8 cellular contexts compared by ENCODE assay signal in genomic region chr16:68367034-68367433, GRCh38. TPM values are rescaled to one million over a fixed set of nuclear protein-coding genes. Genes with fewer than 3 reads are reported as not detected.
DNase-seq lines count a peak whose midpoint lies in the region; ATAC-seq, FAIRE-seq and TF ChIP-seq lines count a peak whose summit lies in the region.

No MANE protein-coding gene starts in this region.

- no peak overlapping the region for H3K27ac Mint-ChIP-seq in MCF 10A (ENCODE audit: low read depth, unreplicated experiment)

- peaks cover 5% of the 10 kb centered on the region for H3K4me1 Mint-ChIP-seq in MCF 10A (ENCODE audit: insufficient read depth, unreplicated experiment)

- no peak overlapping the region for H3K4me3 Mint-ChIP-seq in MCF 10A (ENCODE audit: unreplicated experiment)

- no peak overlapping the region for H3K4me3 ChIP-seq in breast epithelium

- peak; percentile 57 for DNase-seq in MCF 10A (ENCODE audit: unreplicated experiment)
- DNase-seq in breast epithelium (ENCODE audit: low spot score in 2 of 2) = no peak
- DNase-seq in NCI-H2196 treated with DMSO at 0.1 percent for 48 hours (lab: John Stamatoyannopoulos, UW; ENCODE audit: unreplicated experiment) = peak; percentile 10
- peak; percentile 27 for DNase-seq in activated gamma-delta T cell treated with anti-CD3 and anti-CD28 coated beads, Interleukin-2, amount 50 U/mL, for 16 hours (ENCODE audit: low read depth)
- DNase-seq in iris pigment epithelial cell (ENCODE audit: low read depth) = peak; percentile 39
- peak; percentile 38 for DNase-seq in urothelium cell line (ENCODE audit: low spot score)
- no peak for DNase-seq in frontal cortex (ENCODE audit: low spot score in 2 of 2)

- ATAC-seq in GM19397 (IDR thresholded peaks at IDR 0.05; ENCODE audit: unreplicated experiment) = no peak

- no peak overlapping the region for H3K27ac ChIP-seq in breast epithelium

- no peaks in the 10 kb centered on the region for H3K27me3 ChIP-seq in breast epithelium

- POLR2A ChIA-PET in MCF 10A (lab: Yijun Ruan, JAX) = no interaction called here

- no peak for FAIRE-seq in urothelium cell line (lab: Jason Lieb, UNC)
- no peak for FAIRE-seq in frontal cortex (lab: Jason Lieb, UNC)

- no peaks in the 10 kb centered on the region for H3K4me1 ChIP-seq in breast epithelium

- no peaks in the 10 kb centered on the region for H3K36me3 Mint-ChIP-seq in MCF 10A (ENCODE audit: insufficient read depth, unreplicated experiment)

- peak; percentile 32 for TF ChIP-seq CTCF in MCF 10A (IDR thresholded peaks at IDR 0.05; ENCODE audit: unreplicated experiment)
- peak in 1 of 3 donors; percentile 23 for TF ChIP-seq CTCF in breast epithelium (IDR thresholded peaks at IDR 0.05)

- peaks cover 15% of the 10 kb centered on the region for H3K27me3 Mint-ChIP-seq in MCF 10A (ENCODE audit: insufficient read depth, unreplicated experiment)

- intact Hi-C loops in MCF 10A (cut with micrococcal nuclease) = no loop called here
- intact Hi-C loops in breast epithelium (cut with DNase I; ENCODE audit: low total_unique reads) = no loop called here

- no TSS peak for BruUV-seq in MCF 10A (replicated peaks; lab: Mats Ljungman, UMichigan)

- H3K36me3 ChIP-seq in breast epithelium = no peaks in the 10 kb centered on the region

- TF ChIP-seq POLR2A in breast epithelium (IDR thresholded peaks at IDR 0.05) = no peak

- H3K9me3 ChIP-seq in breast epithelium = no peaks in the 10 kb centered on the region

- CTCF ChIA-PET in MCF 10A (lab: Yijun Ruan, JAX) = interaction anchor here (0.6 to 1.8 kb wide), 9 partner anchors 12 to 250 kb away, joined by 3 to 9 read pairs (median 3); no protein-coding TSS in a partner anchor

- no peaks in the 10 kb centered on the region for H3K9me3 Mint-ChIP-seq in MCF 10A (ENCODE audit: unreplicated experiment)

RNA-seq across cellular contexts. Expression of gene PRMT7, which starts 56.2 kb away (rescaled TPM):
- total RNA-seq in MCF 10A (2022) (28.0 and 33.2 TPM in 2 replicates), breast epithelium (10 to 100 TPM; 38.4 to 53.4 (median 41.0) TPM), frontal cortex (39.5 TPM)

RNA-seq across cellular contexts. Expression of gene SLC7A6OS, which starts 56.3 kb away (rescaled TPM):
- total RNA-seq in MCF 10A (2022) (19.4 and 20.4 TPM in 2 replicates), breast epithelium (10 to 100 TPM; 16.4 to 18.6 (median 16.5) TPM), frontal cortex (11.4 TPM)

Comparison
In these comparisons a context has a peak if more than half of its experiments do, and no peak if none do; other contexts are left out.
1. DNase-seq: peak in MCF 10A (single experiment), NCI-H2196 treated with DMSO at 0.1 percent for 48 hours (single experiment), activated gamma-delta T cell treated with anti-CD3 and anti-CD28 coated beads, Interleukin-2, amount 50 U/mL, for 16 hours (single experiment), iris pigment epithelial cell (single experiment) and urothelium cell line (single experiment); none in breast epithelium (0 of 2) and frontal cortex (0 of 2).